ENCODE assay signal across 17 cellular contexts in genomic region chr21:17805966-17806365, GRCh38.
"Had no signal": no experiment of that assay in that cellular context is flagged by ENCODE, and none has a peak within 500 bp of the region (broad histone marks: within the 10 kb centered on the region; RNA-seq: fewer than 3 reads in every experiment).

No MANE protein-coding gene starts in this region.

- H3K27ac Mint-ChIP-seq: mesothelial cell of epicardium; stimulated activated naive B cell treated with anti-CD40 and anti-IgM and Interleukin-4, amounts not matched to agents 10 μg/mL and 1 μg/mL and 100 μg/mL, for 72 hours had no signal

- H3K4me1 Mint-ChIP-seq: mesothelial cell of epicardium had no signal

- H3K27me3 Mint-ChIP-seq: stimulated activated naive B cell treated with anti-CD40 and anti-IgM and Interleukin-4, amounts not matched to agents 10 μg/mL and 1 μg/mL and 100 μg/mL, for 72 hours had no signal

- ATAC-seq: gastrocnemius medialis; heart left ventricle; lower lobe of right lung; stimulated activated naive B cell treated with anti-CD40 and anti-IgM and Interleukin-4, amounts not matched to agents 10 μg/mL and 1 μg/mL and 100 μg/mL, for 72 hours had no signal

- H3K4me1 ChIP-seq: ascending aorta, breast epithelium, gastrocnemius medialis, thyroid gland, uterus had no signal

- H3K9me3 ChIP-seq: ascending aorta, neutrophil, thyroid gland, uterus had no signal

- H3K27ac ChIP-seq: ascending aorta, breast epithelium, gastrocnemius medialis, heart left ventricle, lower lobe of right lung, neutrophil, thyroid gland, uterus had no signal

- H3K36me3 ChIP-seq: breast epithelium, uterus had no signal

- H3K4me3 Mint-ChIP-seq: mesothelial cell of epicardium; stimulated activated naive B cell treated with anti-CD40 and anti-IgM and Interleukin-4, amounts not matched to agents 10 μg/mL and 1 μg/mL and 100 μg/mL, for 72 hours had no signal

- DNase-seq: activated CD4-positive, CD25-positive, alpha-beta regulatory T cell treated with anti-CD3 and anti-CD28 coated beads, Interleukin-2, amount 50 U/mL, for 72 hours; activated CD8-positive, alpha-beta memory T cell treated with anti-CD3 and anti-CD28 coated beads for 24 hours; activated effector memory CD4-positive, alpha-beta T cell treated with Interleukin-2 at 50 U/mL for 16 hours; erythroblast; gastrocnemius medialis; heart left ventricle; lower lobe of right lung; posterior cingulate gyrus; SHP77 treated with DMSO at 0.1 percent for 48 hours; stimulated activated CD4-positive, alpha-beta T cell treated with anti-CD3 and anti-CD28 coated beads, Interleukin-2, amount 100 ng/mL, for 48 hours; stimulated activated naive B cell treated with anti-CD40 and anti-IgM and Interleukin-4, amounts not matched to agents 10 μg/mL and 1 μg/mL and 100 μg/mL, for 72 hours; thyroid gland; uterus had no signal

- H3K27me3 ChIP-seq: ascending aorta, breast epithelium, gastrocnemius medialis, heart left ventricle, neutrophil, thyroid gland, uterus had no signal

- H3K4me3 ChIP-seq: ascending aorta, breast epithelium, gastrocnemius medialis, heart left ventricle, lower lobe of right lung, thyroid gland, uterus had no signal
